13 cellular contexts compared by ENCODE assay signal in genomic region chrX:97074400-97074799, GRCh38.
"Had no signal": no experiment of that assay in that cellular context is flagged by ENCODE, and none has a peak within 500 bp of the region (broad histone marks: within the 10 kb centered on the region; RNA-seq: fewer than 3 reads in every experiment).

No MANE protein-coding gene starts in this region.

- DNase-seq: activated CD4-positive, alpha-beta T cell treated with anti-CD3 and anti-CD28 coated beads, Interleukin-2, amount 10 ng/mL, durations not matched to agents 24 days and 14 days; activated CD8-positive, alpha-beta memory T cell treated with anti-CD3 and anti-CD28 coated beads, Interleukin-2, amount 50 U/mL, for 4 hours; activated CD8-positive, alpha-beta T cell treated with anti-CD3 and anti-CD28 coated beads, Interleukin-2, amount 10 ng/mL, durations not matched to agents 7 days and 5 days; activated effector memory CD4-positive, alpha-beta T cell treated with anti-CD3 and anti-CD28 coated beads, Interleukin-2, amount 50 U/mL, for 16 hours; activated T-cell treated with anti-CD3 and anti-CD28 coated beads, Interleukin-2, amount 50 U/mL, for 48 hours; dermis blood vessel endothelial cell; foreskin fibroblast; mesendoderm; natural killer cell; posterior cingulate gyrus; thyroid gland had no signal

- H3K36me3 ChIP-seq: breast epithelium, thyroid gland had no signal

- H3K27me3 ChIP-seq: neutrophil, thyroid gland had no signal

- H3K27ac ChIP-seq: breast epithelium, neutrophil, thyroid gland had no signal

- H3K4me1 ChIP-seq: breast epithelium, thyroid gland had no signal

- H3K9me3 ChIP-seq: breast epithelium, neutrophil, thyroid gland had no signal

- H3K4me3 ChIP-seq: breast epithelium, thyroid gland had no signal
